ENCODE assay signal across 31 cellular contexts in genomic region chr2:152480870-152481269, GRCh38.
"Had no signal": no experiment of that assay in that cellular context is flagged by ENCODE, and none has a peak within 500 bp of the region (broad histone marks: within the 10 kb centered on the region; RNA-seq: fewer than 3 reads in every experiment).

No MANE protein-coding gene starts in this region.

- ATAC-seq: left lung; lower lobe of right lung; sciatic nerve; stimulated activated memory B cell treated with anti-CD40 and anti-IgM and Interleukin-4, amounts not matched to agents 10 μg/mL and 1 μg/mL and 100 μg/mL, for 72 hours; upper lobe of right lung had no signal

- FAIRE-seq: astrocyte, TTC549 had no signal

- H3K4me3 ChIP-seq: left lung, lower lobe of right lung, ovary, skin epidermis, stomach, thyroid gland, upper lobe of right lung had no signal

- H3K27me3 ChIP-seq: brain microvascular endothelial cell, left lung, ovary, stomach, thyroid gland, upper lobe of right lung had no signal

- H3K9me3 ChIP-seq: left lung, lower lobe of right lung, ovary, stomach, thyroid gland, upper lobe of right lung had no signal

- DNase-seq: activated CD4-positive, alpha-beta T cell treated with anti-CD3 and anti-CD28 coated beads for 48 hours; activated CD4-positive, alpha-beta T cell treated with anti-CD3 and anti-CD28 coated beads, Interleukin-2, amount 50 U/mL, for 48 hours; activated CD8-positive, alpha-beta memory T cell treated with anti-CD3 and anti-CD28 coated beads for 24 hours; activated effector memory CD4-positive, alpha-beta T cell treated with anti-CD3 and anti-CD28 coated beads, Interleukin-2, amount 50 U/mL, for 16 hours; activated naive CD4-positive, alpha-beta T cell treated with anti-CD3 and anti-CD28 coated beads, Interleukin-2, amount 10 ng/mL, durations not matched to agents 7 days and 5 days; activated naive CD8-positive, alpha-beta T cell treated with anti-CD3 and anti-CD28 coated beads, Interleukin-2, amount 10 ng/mL, durations not matched to agents 7 days and 5 days; brain microvascular endothelial cell; effector CD8-positive, alpha-beta T cell; erythroblast; foreskin fibroblast; hypothalamus; immature natural killer cell; left lung; lower lobe of right lung; mesendoderm; naive B cell; ovary; stimulated activated CD4-positive, alpha-beta T cell treated with anti-CD3 and anti-CD28 coated beads, Interleukin-1b, Interleukin-23, amount 100 ng/mL, for 48 hours; stimulated activated CD4-positive, alpha-beta T cell treated with anti-CD3 and anti-CD28 coated beads, Interleukin-4, amount 100 ng/mL, for 4 hours; stimulated activated CD8-positive, alpha-beta memory T cell treated with anti-CD3 and anti-CD28 coated beads, Interleukin-4, amount 100 ng/mL, for 48 hours; stomach; SW 1271; T-helper 9 cell; thyroid gland; upper lobe of right lung had no signal

- H3K36me3 ChIP-seq: brain microvascular endothelial cell, left lung, lower lobe of right lung, ovary, stomach, thyroid gland, upper lobe of right lung had no signal

- H3K27ac ChIP-seq: brain microvascular endothelial cell, left lung, lower lobe of right lung, ovary, skin epidermis, stomach, thyroid gland, upper lobe of right lung, VCaP had no signal
